7 cellular contexts compared by ENCODE assay signal in the genomic region with DNA sequence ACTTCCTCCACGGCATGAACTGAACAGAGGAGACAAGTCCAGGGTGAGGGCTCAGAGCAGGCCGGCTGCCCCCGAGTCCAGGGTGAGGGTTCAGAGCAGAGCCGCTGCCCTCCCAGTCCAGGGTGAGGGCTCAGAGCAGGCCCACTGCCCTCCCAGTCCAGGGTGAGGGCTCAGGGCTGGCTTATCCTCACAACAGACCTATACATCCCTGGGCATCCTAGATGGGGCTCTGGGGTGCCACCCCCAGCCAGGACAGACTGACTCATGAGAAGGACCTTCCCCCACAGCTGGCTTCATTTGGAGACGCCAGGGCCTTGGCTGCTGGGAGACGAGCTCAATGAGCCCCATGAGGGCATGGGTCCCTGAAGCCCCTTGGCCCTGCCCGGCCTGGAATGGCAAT. TPM values are rescaled to one million over a fixed set of nuclear protein-coding genes. Genes with fewer than 3 reads are reported as not detected.
"Had no signal": no experiment of that assay in that cellular context is flagged by ENCODE, and none has a peak within 500 bp of the region (broad histone marks: within the 10 kb centered on the region; RNA-seq: fewer than 3 reads in every experiment).

No MANE protein-coding gene starts in this region.

RNA-seq across cellular contexts. Expression of a gene that starts 1.9 kb away (rescaled TPM):
- total RNA-seq: GM23248, GM23338, H1, H4, H7, H9, HFFc6 had no signal
- polyA plus RNA-seq: GM23338, H1 had no signal

RNA-seq across cellular contexts. Expression of a gene that starts 5.7 kb away (rescaled TPM):
- total RNA-seq: GM23338, H1, H7 had no signal
- polyA plus RNA-seq: GM23338 had no signal
